38 cellular contexts compared by ENCODE assay signal in the genomic region with DNA sequence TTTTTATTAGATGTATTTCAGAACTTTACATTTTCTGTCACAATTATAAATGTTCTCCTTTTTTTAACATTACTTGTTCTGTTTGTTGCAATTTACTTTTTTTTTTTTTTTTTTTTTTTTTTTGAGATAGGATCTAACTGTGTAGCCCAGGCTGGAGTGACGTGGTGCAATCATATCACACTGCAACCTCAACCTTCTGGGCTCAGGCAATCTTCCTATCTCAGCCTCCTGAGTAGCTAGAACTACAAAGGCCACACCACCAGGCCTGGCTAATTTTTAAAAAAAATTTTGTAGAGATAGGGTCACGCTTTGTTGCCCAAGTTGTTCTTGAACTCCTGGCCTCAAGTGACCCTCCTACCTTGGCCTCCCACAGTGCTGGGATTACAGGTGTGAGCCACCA.
"Had no signal": no experiment of that assay in that cellular context is flagged by ENCODE, and none has a peak within 500 bp of the region (broad histone marks: within the 10 kb centered on the region; RNA-seq: fewer than 3 reads in every experiment).

No MANE protein-coding gene starts in this region.

- H3K36me3 ChIP-seq: ascending aorta, cardiac muscle cell, WERI-Rb-1 had no signal

- H3K36me3 Mint-ChIP-seq: activated CD8-positive, alpha-beta memory T cell treated with anti-CD3 and anti-CD28 coated beads, Interleukin-2, amount 10 ng/mL, durations not matched to agents 7 days and 5 days; activated naive CD4-positive, alpha-beta T cell treated with anti-CD3 and anti-CD28 coated beads, Interleukin-2, amount 10 ng/mL, durations not matched to agents 7 days and 5 days; activated naive CD4-positive, alpha-beta T cell treated with anti-CD3 and anti-CD28 coated beads, Interleukin-2, amount 50 U/mL, for 24 hours; activated naive CD8-positive, alpha-beta T cell treated with anti-CD3 and anti-CD28 coated beads, Interleukin-2, amount 10 ng/mL, durations not matched to agents 7 days and 5 days; brain; WTC11 had no signal

- H3K9me3 Mint-ChIP-seq: activated CD4-positive, alpha-beta memory T cell treated with anti-CD3 and anti-CD28 coated beads, Interleukin-2, amount 10 ng/mL, durations not matched to agents 7 days and 5 days; activated CD4-positive, alpha-beta T cell treated with anti-CD3 and anti-CD28 coated beads, Interleukin-2, amount 10 ng/mL, durations not matched to agents 7 days and 5 days; activated naive CD4-positive, alpha-beta T cell treated with anti-CD3 and anti-CD28 coated beads, Interleukin-2, amount 10 ng/mL, durations not matched to agents 7 days and 5 days; activated naive CD4-positive, alpha-beta T cell treated with anti-CD3 and anti-CD28 coated beads, Interleukin-2, amount 50 U/mL, for 24 hours; activated naive CD8-positive, alpha-beta T cell treated with anti-CD3 and anti-CD28 coated beads, Interleukin-2, amount 10 ng/mL, durations not matched to agents 7 days and 5 days; activated naive CD8-positive, alpha-beta T cell treated with anti-CD3 and anti-CD28 coated beads, Interleukin-2, amount 50 U/mL, for 24 hours; activated T-cell treated with anti-CD3 and anti-CD28 coated beads, Interleukin-2, amount 50 U/mL, for 4 hours; activated T-cell treated with anti-CD3 and anti-CD28 coated beads, Interleukin-2, amount 50 U/mL, for 72 hours; activated T-helper 1 cell treated with anti-CD3 and anti-CD28 coated beads, Interleukin-12 subunit alpha, Interleukin-12 subunit beta, Interleukin-2, Interleukin-4 antibody, amounts not matched to agents 30 ng/mL and 10 ng/mL and 1 ng/mL, durations not matched to agents 14 hours and 24 hours and 36 hours; activated T-helper 17 cell treated with anti-CD3 and anti-CD28 coated beads, Interleukin-2, amount 50 U/mL, for 72 hours; central memory CD8-positive, alpha-beta T cell; T-helper 1 cell treated with Interleukin-12 subunit alpha and Interleukin-12 subunit beta and Interleukin-4 antibody, amounts not matched to agents 30 μg/mL and 1 μg/mL, for 36 hours; T-helper 2 cell treated with Interferon-gamma antibody and Interleukin-4, amounts not matched to agents 5 μg/mL and 100 μg/mL, for 36 hours had no signal

- H3K27ac Mint-ChIP-seq: activated CD4-positive, alpha-beta memory T cell treated with anti-CD3 and anti-CD28 coated beads, Interleukin-2, amount 10 ng/mL, durations not matched to agents 7 days and 5 days; activated CD4-positive, alpha-beta T cell treated with anti-CD3 and anti-CD28 coated beads for 36 hours; activated CD4-positive, alpha-beta T cell treated with anti-CD3 and anti-CD28 coated beads, Interleukin-2, amount 10 ng/mL, durations not matched to agents 7 days and 5 days; activated CD8-positive, alpha-beta memory T cell treated with anti-CD3 and anti-CD28 coated beads, Interleukin-2, amount 10 ng/mL, durations not matched to agents 7 days and 5 days; activated CD8-positive, alpha-beta T cell treated with anti-CD3 and anti-CD28 coated beads, Interleukin-2, amount 10 ng/mL, durations not matched to agents 7 days and 5 days; activated naive CD4-positive, alpha-beta T cell treated with anti-CD3 and anti-CD28 coated beads, Interleukin-2, amount 10 ng/mL, durations not matched to agents 7 days and 5 days; activated naive CD4-positive, alpha-beta T cell treated with anti-CD3 and anti-CD28 coated beads, Interleukin-2, amount 50 U/mL, for 24 hours; activated naive CD8-positive, alpha-beta T cell; activated naive CD8-positive, alpha-beta T cell treated with anti-CD3 and anti-CD28 coated beads, Interleukin-2, amount 10 ng/mL, durations not matched to agents 7 days and 5 days; activated naive CD8-positive, alpha-beta T cell treated with anti-CD3 and anti-CD28 coated beads, Interleukin-2, amount 50 U/mL, for 24 hours; activated T-helper 1 cell treated with anti-CD3 and anti-CD28 coated beads, Interleukin-12 subunit alpha, Interleukin-12 subunit beta, Interleukin-2, Interleukin-4 antibody, amounts not matched to agents 30 ng/mL and 10 ng/mL and 1 ng/mL, durations not matched to agents 14 hours and 24 hours and 36 hours; activated T-helper 17 cell treated with anti-CD3 and anti-CD28 coated beads, Interleukin-2, amount 50 U/mL, for 72 hours; brain; T-helper 1 cell treated with Interleukin-12 subunit alpha and Interleukin-12 subunit beta and Interleukin-4 antibody, amounts not matched to agents 30 μg/mL and 1 μg/mL, for 36 hours; T-helper 2 cell treated with Interferon-gamma antibody and Interleukin-4, amounts not matched to agents 5 μg/mL and 100 μg/mL, for 36 hours; WTC11 had no signal

- DNase-seq: activated CD4-positive, alpha-beta memory T cell treated with anti-CD3 and anti-CD28 coated beads, Interleukin-2, amount 10 ng/mL, durations not matched to agents 7 days and 5 days; activated CD4-positive, alpha-beta T cell treated with anti-CD3 and anti-CD28 coated beads for 1 hour; activated CD4-positive, alpha-beta T cell treated with anti-CD3 and anti-CD28 coated beads for 36 hours; activated CD4-positive, alpha-beta T cell treated with anti-CD3 and anti-CD28 coated beads for 48 hours; activated CD4-positive, alpha-beta T cell treated with anti-CD3 and anti-CD28 coated beads, Interleukin-2, amount 10 ng/mL, durations not matched to agents 7 days and 5 days; activated CD4-positive, alpha-beta T cell treated with anti-CD3 and anti-CD28 coated beads, Interleukin-2, amount 50 U/mL, for 48 hours; activated CD4-positive, CD25-positive, alpha-beta regulatory T cell; activated CD8-positive, alpha-beta memory T cell treated with anti-CD3 and anti-CD28 coated beads for 24 hours; activated CD8-positive, alpha-beta memory T cell treated with anti-CD3 and anti-CD28 coated beads, Interleukin-2, amount 10 ng/mL, durations not matched to agents 7 days and 5 days; activated CD8-positive, alpha-beta memory T cell treated with anti-CD3 and anti-CD28 coated beads, Interleukin-2, amount 50 U/mL, for 48 hours; activated CD8-positive, alpha-beta T cell treated with anti-CD3 and anti-CD28 coated beads, Interleukin-2, amount 10 ng/mL, durations not matched to agents 7 days and 5 days; activated effector memory CD4-positive, alpha-beta T cell treated with anti-CD3 and anti-CD28 coated beads, Interleukin-2, amount 50 U/mL, for 16 hours; activated gamma-delta T cell treated with Interleukin-2 at 50 U/mL for 16 hours; activated naive CD4-positive, alpha-beta T cell treated with anti-CD3 and anti-CD28 coated beads, Interleukin-2, amount 10 ng/mL, durations not matched to agents 7 days and 5 days; activated naive CD4-positive, alpha-beta T cell treated with Interleukin-2 at 50 U/mL for 16 hours; activated naive CD8-positive, alpha-beta T cell treated with anti-CD3 and anti-CD28 coated beads, Interleukin-2, amount 10 ng/mL, durations not matched to agents 7 days and 5 days; activated naive CD8-positive, alpha-beta T cell treated with anti-CD3 and anti-CD28 coated beads, Interleukin-2, amount 50 U/mL, for 24 hours; activated T-cell treated with anti-CD3 and anti-CD28 coated beads, Interleukin-2, amount 50 U/mL, for 4 hours; activated T-cell treated with anti-CD3 and anti-CD28 coated beads, Interleukin-2, amount 50 U/mL, for 72 hours; amygdala; anterior cingulate cortex; caudate nucleus; cerebellar nuclear complex; T-helper 1 cell; T-helper 9 cell; WERI-Rb-1 had no signal

- ATAC-seq: activated CD4-positive, alpha-beta T cell treated with anti-CD3 and anti-CD28 coated beads for 36 hours; activated CD4-positive, CD25-positive, alpha-beta regulatory T cell treated with anti-CD3 and anti-CD28 coated beads, Interleukin-2, amount 50 U/mL, for 24 hours; activated CD8-positive, alpha-beta memory T cell treated with anti-CD3 and anti-CD28 coated beads, Interleukin-2, amount 10 ng/mL, durations not matched to agents 7 days and 5 days; activated CD8-positive, alpha-beta T cell treated with anti-CD3 and anti-CD28 coated beads, Interleukin-2, amount 10 ng/mL, durations not matched to agents 7 days and 5 days; activated naive CD8-positive, alpha-beta T cell treated with anti-CD3 and anti-CD28 coated beads, Interleukin-2, amount 50 U/mL, for 24 hours; activated T-cell treated with anti-CD3 and anti-CD28 coated beads, Interleukin-2, amount 50 U/mL, for 4 hours; activated T-cell treated with anti-CD3 and anti-CD28 coated beads, Interleukin-2, amount 50 U/mL, for 72 hours; activated T-helper 17 cell treated with anti-CD3 and anti-CD28 coated beads, Interleukin-2, amount 50 U/mL, for 72 hours; WTC11 had no signal

- H3K4me1 ChIP-seq: ascending aorta had no signal

- H3K27ac ChIP-seq: ascending aorta, cardiac muscle cell, WERI-Rb-1 had no signal

- H3K4me3 ChIP-seq: ascending aorta, cardiac muscle cell had no signal

- H3K27me3 Mint-ChIP-seq: activated CD4-positive, alpha-beta memory T cell treated with anti-CD3 and anti-CD28 coated beads, Interleukin-2, amount 10 ng/mL, durations not matched to agents 7 days and 5 days; activated naive CD8-positive, alpha-beta T cell treated with anti-CD3 and anti-CD28 coated beads, Interleukin-2, amount 50 U/mL, for 24 hours; activated T-helper 17 cell treated with anti-CD3 and anti-CD28 coated beads, Interleukin-2, amount 50 U/mL, for 72 hours; brain; central memory CD8-positive, alpha-beta T cell had no signal

- H3K9me3 ChIP-seq: ascending aorta had no signal

- H3K27me3 ChIP-seq: ascending aorta, cardiac muscle cell had no signal

- H3K4me3 Mint-ChIP-seq: activated CD4-positive, alpha-beta memory T cell treated with anti-CD3 and anti-CD28 coated beads, Interleukin-2, amount 10 ng/mL, durations not matched to agents 7 days and 5 days; activated CD4-positive, alpha-beta T cell treated with anti-CD3 and anti-CD28 coated beads for 36 hours; activated CD4-positive, alpha-beta T cell treated with anti-CD3 and anti-CD28 coated beads, Interleukin-2, amount 10 ng/mL, durations not matched to agents 7 days and 5 days; activated CD8-positive, alpha-beta memory T cell treated with anti-CD3 and anti-CD28 coated beads, Interleukin-2, amount 10 ng/mL, durations not matched to agents 7 days and 5 days; activated CD8-positive, alpha-beta T cell treated with anti-CD3 and anti-CD28 coated beads, Interleukin-2, amount 10 ng/mL, durations not matched to agents 7 days and 5 days; activated naive CD4-positive, alpha-beta T cell treated with anti-CD3 and anti-CD28 coated beads, Interleukin-2, amount 10 ng/mL, durations not matched to agents 7 days and 5 days; activated naive CD4-positive, alpha-beta T cell treated with anti-CD3 and anti-CD28 coated beads, Interleukin-2, amount 50 U/mL, for 24 hours; activated naive CD8-positive, alpha-beta T cell; activated naive CD8-positive, alpha-beta T cell treated with anti-CD3 and anti-CD28 coated beads, Interleukin-2, amount 10 ng/mL, durations not matched to agents 7 days and 5 days; activated naive CD8-positive, alpha-beta T cell treated with anti-CD3 and anti-CD28 coated beads, Interleukin-2, amount 50 U/mL, for 24 hours; activated T-cell treated with anti-CD3 and anti-CD28 coated beads, Interleukin-2, amount 50 U/mL, for 4 hours; activated T-cell treated with anti-CD3 and anti-CD28 coated beads, Interleukin-2, amount 50 U/mL, for 72 hours; activated T-helper 1 cell treated with anti-CD3 and anti-CD28 coated beads, Interleukin-12 subunit alpha, Interleukin-12 subunit beta, Interleukin-2, Interleukin-4 antibody, amounts not matched to agents 30 ng/mL and 10 ng/mL and 1 ng/mL, durations not matched to agents 14 hours and 24 hours and 36 hours; activated T-helper 17 cell treated with anti-CD3 and anti-CD28 coated beads, Interleukin-2, amount 50 U/mL, for 72 hours; brain; central memory CD8-positive, alpha-beta T cell; T-helper 1 cell treated with Interleukin-12 subunit alpha and Interleukin-12 subunit beta and Interleukin-4 antibody, amounts not matched to agents 30 μg/mL and 1 μg/mL, for 36 hours; T-helper 2 cell treated with Interferon-gamma antibody and Interleukin-4, amounts not matched to agents 5 μg/mL and 100 μg/mL, for 36 hours; WTC11 had no signal

- H3K4me1 Mint-ChIP-seq: activated CD4-positive, alpha-beta memory T cell treated with anti-CD3 and anti-CD28 coated beads, Interleukin-2, amount 10 ng/mL, durations not matched to agents 7 days and 5 days; activated CD4-positive, alpha-beta T cell treated with anti-CD3 and anti-CD28 coated beads for 36 hours; activated CD4-positive, alpha-beta T cell treated with anti-CD3 and anti-CD28 coated beads, Interleukin-2, amount 10 ng/mL, durations not matched to agents 7 days and 5 days; activated CD8-positive, alpha-beta memory T cell treated with anti-CD3 and anti-CD28 coated beads, Interleukin-2, amount 10 ng/mL, durations not matched to agents 7 days and 5 days; activated naive CD4-positive, alpha-beta T cell treated with anti-CD3 and anti-CD28 coated beads, Interleukin-2, amount 10 ng/mL, durations not matched to agents 7 days and 5 days; activated naive CD4-positive, alpha-beta T cell treated with anti-CD3 and anti-CD28 coated beads, Interleukin-2, amount 50 U/mL, for 24 hours; activated naive CD8-positive, alpha-beta T cell treated with anti-CD3 and anti-CD28 coated beads, Interleukin-2, amount 10 ng/mL, durations not matched to agents 7 days and 5 days; activated naive CD8-positive, alpha-beta T cell treated with anti-CD3 and anti-CD28 coated beads, Interleukin-2, amount 50 U/mL, for 24 hours; activated T-helper 17 cell treated with anti-CD3 and anti-CD28 coated beads, Interleukin-2, amount 50 U/mL, for 72 hours; brain; central memory CD8-positive, alpha-beta T cell had no signal
